Comparison of ENCODE assay signal across 2 cellular contexts in genomic region chr1:231733672-231734071, GRCh38.
A peak's percentile ranks its signal among the peaks of the same experiment; 100 is the strongest.
TF ChIP-seq lines count a peak whose summit lies in the region.

No MANE protein-coding gene starts in this region.

TF ChIP-seq in HEK293, 187 proteins besides CTCF, POLR2A, EP300 and RAD21 (continued from another document and continues in another):
- TF ChIP-seq ZBTB44 (tag by site-specific recombination; IDR thresholded peaks at IDR 0.05) = no peak
- no peak for TF ChIP-seq ZNF548 (tag by site-specific recombination; IDR thresholded peaks at IDR 0.05)
- no peak for TF ChIP-seq YY1 (tag by site-specific recombination; IDR thresholded peaks at IDR 0.05)
- TF ChIP-seq ZNF664 (tag by site-specific recombination; IDR thresholded peaks at IDR 0.05) = no peak
- TF ChIP-seq ZNF214 (tag by site-specific recombination; IDR thresholded peaks at IDR 0.05; ENCODE audit: borderline replicate concordance) = no peak
- 0 out of 2 replicates have a peak, but pooled peaks have one; percentile 63 for TF ChIP-seq ZNF169 (tag by site-specific recombination; IDR thresholded peaks at IDR 0.05)
- TF ChIP-seq ZNF707 (tag by site-specific recombination; IDR thresholded peaks at IDR 0.05) = peak; percentile 27; the same call in 1 of the 2 replicates
- TF ChIP-seq ZNF660 (tag by site-specific recombination; IDR thresholded peaks at IDR 0.05) = no peak
- no peak for TF ChIP-seq ZNF16 (tag by site-specific recombination; IDR thresholded peaks at IDR 0.05; ENCODE audit: low read depth)
- no peak for TF ChIP-seq ZNF19 (tag by site-specific recombination; IDR thresholded peaks at IDR 0.05; ENCODE audit: low read depth)
- no peak for TF ChIP-seq ZNF416 (tag by site-specific recombination; IDR thresholded peaks at IDR 0.05)
- TF ChIP-seq ZNF624 (tag by site-specific recombination; IDR thresholded peaks at IDR 0.05) = no peak
- no peak for TF ChIP-seq ZFP41 (tag by site-specific recombination; IDR thresholded peaks at IDR 0.05; ENCODE audit: borderline replicate concordance)
- no peak for TF ChIP-seq ZNF350 (tag by site-specific recombination; IDR thresholded peaks at IDR 0.05)
- no peak for TF ChIP-seq ZNF274 (IDR thresholded peaks at IDR 0.05; ENCODE audit: low read length)
- no peak for TF ChIP-seq ZNF274 (tag by site-specific recombination; IDR thresholded peaks at IDR 0.05; ENCODE audit: borderline replicate concordance)
- TF ChIP-seq BCL6B (tag by site-specific recombination; IDR thresholded peaks at IDR 0.05) = peak; percentile 25; the same call in 1 of the 2 replicates
- TF ChIP-seq HIC1 (tag by site-specific recombination; IDR thresholded peaks at IDR 0.05) = no peak
- TF ChIP-seq ZNF561 (tag by site-specific recombination; IDR thresholded peaks at IDR 0.05; ENCODE audit: borderline replicate concordance) = no peak
- no peak for TF ChIP-seq ZNF302 (tag by site-specific recombination; IDR thresholded peaks at IDR 0.05; ENCODE audit: low read depth)
- no peak for TF ChIP-seq ZNF629 (tag by site-specific recombination; IDR thresholded peaks at IDR 0.05)
- TF ChIP-seq ZBTB11 (tag by site-specific recombination; conservative IDR thresholded peaks at IDR 0.05; ENCODE audit: low read depth) = 0 out of 2 replicates have a peak, but pooled peaks have one; percentile 23
- 0 out of 2 replicates have a peak, but pooled peaks have one; percentile 44 for TF ChIP-seq ZNF747 (tag by site-specific recombination; IDR thresholded peaks at IDR 0.05)

TF ChIP-seq in H1, 55 proteins besides CTCF, POLR2A, EP300 and RAD21:
- TF ChIP-seq RNF2 (IDR thresholded peaks at IDR 0.05; ENCODE audit: borderline replicate concordance, low read depth, low read length, missing control alignments, poor library complexity, severe bottlenecking) (no peak), SAP30 (IDR thresholded peaks at IDR 0.05; ENCODE audit: insufficient read depth, insufficient replicate concordance, low read length) (no peak), TEAD4 (IDR thresholded peaks at IDR 0.05; ENCODE audit: low read depth, low read length) (no peak), SUZ12 (IDR thresholded peaks at IDR 0.05; ENCODE audit: low read length) (no peak), TAF7 (optimal IDR thresholded peaks at IDR 0.05; ENCODE audit: borderline replicate concordance, low read depth, low read length) (no peak), SIN3A (conservative IDR thresholded peaks at IDR 0.05 in 1 of 2, IDR thresholded peaks at IDR 0.05 in 1 of 2; ENCODE audit: low read depth in 1 of 2, low read length in 2 of 2) (no peak), POLR2AphosphoS5 (IDR thresholded peaks at IDR 0.05; ENCODE audit: low read depth, low read length) (no peak), CTBP2 (IDR thresholded peaks at IDR 0.05; ENCODE audit: borderline replicate concordance, insufficient read depth, insufficient read length, low read length) (no peak), TBP (IDR thresholded peaks at IDR 0.05; ENCODE audit: low read depth, low read length) (no peak)
